ENCODE assay signal across 16 cellular contexts in genomic region chr5:58765058-58765457, GRCh38.
DNase-seq lines count a peak whose midpoint lies in the region; ATAC-seq and TF ChIP-seq lines count a peak whose summit lies in the region.
"Had no signal": no experiment of that assay in that cellular context is flagged by ENCODE, and none has a peak within 500 bp of the region (broad histone marks: within the 10 kb centered on the region; RNA-seq: fewer than 3 reads in every experiment).

No MANE protein-coding gene starts in this region.

- no peak for TF ChIP-seq EP300 in esophagus muscularis mucosa (IDR thresholded peaks at IDR 0.05)

- no peaks in the 10 kb centered on the region for H3K9me3 Mint-ChIP-seq in activated T-cell treated with anti-CD3 and anti-CD28 coated beads, Interleukin-2, amount 50 U/mL, for 24 hours
- no peaks in the 10 kb centered on the region for H3K9me3 Mint-ChIP-seq in activated T-helper 17 cell treated with anti-CD3 and anti-CD28 coated beads, Interleukin-2, amount 50 U/mL, for 72 hours
- H3K9me3 Mint-ChIP-seq in stimulated activated effector memory CD8-positive, alpha-beta T cell treated with anti-CD3 and anti-CD28 coated beads, Interleukin-12 subunit alpha, Interleukin-12 subunit beta, amount 100 ng/mL, for 72 hours, result no peaks in the 10 kb centered on the region
- H3K9me3 Mint-ChIP-seq in immature natural killer cell, result no peaks in the 10 kb centered on the region
- H3K9me3 Mint-ChIP-seq: CD14-positive monocyte; CD4-positive, alpha-beta memory T cell; GM23338 had no signal

- no peaks in the 10 kb centered on the region for H3K27me3 ChIP-seq in esophagus muscularis mucosa
- H3K27me3 ChIP-seq: BLaER1 had no signal

- no peak for TF ChIP-seq CTCF in esophagus muscularis mucosa (IDR thresholded peaks at IDR 0.05)

- peak; percentile 46 for ATAC-seq in activated T-helper 17 cell treated with anti-CD3 and anti-CD28 coated beads, Interleukin-2, amount 50 U/mL, for 72 hours (replicated peaks)
- peak; percentile 79 for ATAC-seq in left lobe of liver
- ATAC-seq in stimulated activated effector memory CD8-positive, alpha-beta T cell treated with anti-CD3 and anti-CD28 coated beads, Interleukin-12 subunit alpha, Interleukin-12 subunit beta, amount 100 ng/mL, for 72 hours, result peak; percentile 48
- ATAC-seq: GM23338 had no signal

- H3K4me3 ChIP-seq in esophagus muscularis mucosa, result no peak overlapping the region
- H3K4me3 ChIP-seq: BLaER1, GM23338 had no signal

- H3K27ac ChIP-seq in esophagus muscularis mucosa (replicated peaks in 1 of 4), result no peak overlapping the region
- H3K27ac ChIP-seq: BLaER1 had no signal

- no peaks in the 10 kb centered on the region for H3K36me3 Mint-ChIP-seq in activated T-cell treated with anti-CD3 and anti-CD28 coated beads, Interleukin-2, amount 50 U/mL, for 24 hours (ENCODE audit: low read depth)
- no peaks in the 10 kb centered on the region for H3K36me3 Mint-ChIP-seq in activated T-helper 17 cell treated with anti-CD3 and anti-CD28 coated beads, Interleukin-2, amount 50 U/mL, for 72 hours (ENCODE audit: low read depth)
- H3K36me3 Mint-ChIP-seq in stimulated activated effector memory CD8-positive, alpha-beta T cell treated with anti-CD3 and anti-CD28 coated beads, Interleukin-12 subunit alpha, Interleukin-12 subunit beta, amount 100 ng/mL, for 72 hours, result peaks cover 6% of the 10 kb centered on the region
- H3K36me3 Mint-ChIP-seq in immature natural killer cell, result no peaks in the 10 kb centered on the region
- H3K36me3 Mint-ChIP-seq: CD14-positive monocyte; CD4-positive, alpha-beta memory T cell had no signal

- no peaks in the 10 kb centered on the region for H3K4me1 ChIP-seq in esophagus muscularis mucosa

- H3K27me3 Mint-ChIP-seq in activated T-cell treated with anti-CD3 and anti-CD28 coated beads, Interleukin-2, amount 50 U/mL, for 24 hours, result no peaks in the 10 kb centered on the region
- H3K27me3 Mint-ChIP-seq in activated T-helper 17 cell treated with anti-CD3 and anti-CD28 coated beads, Interleukin-2, amount 50 U/mL, for 72 hours, result no peaks in the 10 kb centered on the region
- H3K27me3 Mint-ChIP-seq in immature natural killer cell (ENCODE audit: low read depth in 3 of 3), result peaks cover 0 to 2% (median 0%) of the 10 kb centered on the region in 3 donors

- no peak for DNase-seq in activated T-cell treated with anti-CD3 and anti-CD28 coated beads, Interleukin-2, amount 50 U/mL, for 24 hours
- DNase-seq in activated T-cell treated with anti-CD3 and anti-CD28 coated beads, Interleukin-2, amount 50 U/mL, for 1 hour, result no peak
- DNase-seq in left lobe of liver (ENCODE audit: low spot score) (no peak), immature natural killer cell (no peak), esophagus muscularis mucosa (ENCODE audit: extremely low spot score) (no peak)
- no peak for DNase-seq in stimulated activated effector memory CD8-positive, alpha-beta T cell treated with anti-CD3 and anti-CD28 coated beads, Interleukin-12 subunit alpha, Interleukin-12 subunit beta, amount 100 ng/mL, for 72 hours (ENCODE audit: low spot score in 2 of 2)
- DNase-seq: 8988T; CD4-positive, alpha-beta memory T cell; DMS153; DMS79; GDM1; HCEC 1CT had no signal

- no peak for TF ChIP-seq POLR2A in esophagus muscularis mucosa (IDR thresholded peaks at IDR 0.05; ENCODE audit: low read depth)

- no peak overlapping the region for H3K4me3 Mint-ChIP-seq in activated T-cell treated with anti-CD3 and anti-CD28 coated beads, Interleukin-2, amount 50 U/mL, for 24 hours
- no peak overlapping the region for H3K4me3 Mint-ChIP-seq in activated T-helper 17 cell treated with anti-CD3 and anti-CD28 coated beads, Interleukin-2, amount 50 U/mL, for 72 hours
- H3K4me3 Mint-ChIP-seq in stimulated activated effector memory CD8-positive, alpha-beta T cell treated with anti-CD3 and anti-CD28 coated beads, Interleukin-12 subunit alpha, Interleukin-12 subunit beta, amount 100 ng/mL, for 72 hours, result no peak overlapping the region
- no peak overlapping the region for H3K4me3 Mint-ChIP-seq in immature natural killer cell
- H3K4me3 Mint-ChIP-seq: CD14-positive monocyte, GM23338 had no signal

- H3K36me3 ChIP-seq in esophagus muscularis mucosa, result no peaks in the 10 kb centered on the region
- H3K36me3 ChIP-seq: BLaER1 had no signal

- intact Hi-C loops in esophagus muscularis mucosa (cut with DNase I), result no loop called here

- H3K9me3 ChIP-seq in esophagus muscularis mucosa, result no peaks in the 10 kb centered on the region
- H3K9me3 ChIP-seq: BLaER1 had no signal

- 85% methylated on average over 2 of the region's 2 CpGs for WGBS in esophagus muscularis mucosa

- H3K27ac Mint-ChIP-seq in activated T-cell treated with anti-CD3 and anti-CD28 coated beads, Interleukin-2, amount 50 U/mL, for 24 hours, result peak overlapping the region; percentile 81
- peak overlapping the region; percentile 77 for H3K27ac Mint-ChIP-seq in activated T-helper 17 cell treated with anti-CD3 and anti-CD28 coated beads, Interleukin-2, amount 50 U/mL, for 72 hours
- peak overlapping the region; percentile 23 for H3K27ac Mint-ChIP-seq in stimulated activated effector memory CD8-positive, alpha-beta T cell treated with anti-CD3 and anti-CD28 coated beads, Interleukin-12 subunit alpha, Interleukin-12 subunit beta, amount 100 ng/mL, for 72 hours
- H3K27ac Mint-ChIP-seq in immature natural killer cell, result no peak overlapping the region
- H3K27ac Mint-ChIP-seq: CD14-positive monocyte; CD4-positive, alpha-beta memory T cell; GM23338 had no signal

- peaks cover 37% of the 10 kb centered on the region for H3K4me1 Mint-ChIP-seq in activated T-cell treated with anti-CD3 and anti-CD28 coated beads, Interleukin-2, amount 50 U/mL, for 24 hours (ENCODE audit: low read depth)
- H3K4me1 Mint-ChIP-seq in activated T-helper 17 cell treated with anti-CD3 and anti-CD28 coated beads, Interleukin-2, amount 50 U/mL, for 72 hours, result peaks cover 26% of the 10 kb centered on the region
- H3K4me1 Mint-ChIP-seq in stimulated activated effector memory CD8-positive, alpha-beta T cell treated with anti-CD3 and anti-CD28 coated beads, Interleukin-12 subunit alpha, Interleukin-12 subunit beta, amount 100 ng/mL, for 72 hours, result peaks cover 24% of the 10 kb centered on the region
- peaks cover 9% of the 10 kb centered on the region in 2 donors for H3K4me1 Mint-ChIP-seq in immature natural killer cell
- H3K4me1 Mint-ChIP-seq: GM23338 had no signal

Comparison
In these comparisons a context has a peak if more than half of its experiments do, and no peak if none do; other contexts are left out.
1. H3K27ac Mint-ChIP-seq: peak in activated T-cell treated with anti-CD3 and anti-CD28 coated beads, Interleukin-2, amount 50 U/mL, for 24 hours (single experiment), activated T-helper 17 cell treated with anti-CD3 and anti-CD28 coated beads, Interleukin-2, amount 50 U/mL, for 72 hours (single experiment) and stimulated activated effector memory CD8-positive, alpha-beta T cell treated with anti-CD3 and anti-CD28 coated beads, Interleukin-12 subunit alpha, Interleukin-12 subunit beta, amount 100 ng/mL, for 72 hours (single experiment); none in immature natural killer cell (0 of 6).
2. Peak in every context shown above with its lines, with median percentiles within 50 percentile points of each other: ATAC-seq.